ENCODE assay signal across 18 cellular contexts in genomic region chr11:96465537-96465936, GRCh38.
DNase-seq lines count a peak whose midpoint lies in the region; ATAC-seq and TF ChIP-seq lines count a peak whose summit lies in the region.
"Had no signal": no experiment of that assay in that cellular context is flagged by ENCODE, and none has a peak within 500 bp of the region (broad histone marks: within the 10 kb centered on the region; RNA-seq: fewer than 3 reads in every experiment).

No MANE protein-coding gene starts in this region.

- no peaks in the 10 kb centered on the region for H3K9me3 ChIP-seq in adrenal gland (replicated peaks in 1 of 3)
- H3K9me3 ChIP-seq: breast epithelium, upper lobe of left lung had no signal

- no peak overlapping the region for H2BK15ac ChIP-seq in mesendoderm (replicated peaks; ENCODE audit: low read depth)

- 32 to 46% (median 41%) methylated on average over 3 of the region's 3 CpGs for WGBS in adrenal gland, 4 donors
- no CpG with 5 or more reads among the region's 3 CpGs for WGBS in mesendoderm (ENCODE audit: extremely low coverage, insufficient coverage, low lambda C conversion rate)

- no peak overlapping the region for H4K8ac ChIP-seq in mesendoderm (ENCODE audit: low read depth, low read length)

- H3K56ac ChIP-seq in mesendoderm (ENCODE audit: low read length) = no peak overlapping the region

- H3K9ac ChIP-seq in mesendoderm (ENCODE audit: low read length) = no peak overlapping the region

- no peak overlapping the region for H3K27ac ChIP-seq in adrenal gland
- H3K27ac ChIP-seq in mesendoderm (ENCODE audit: low read depth, low read length) = no peak overlapping the region
- H3K27ac ChIP-seq: breast epithelium, HL-60, upper lobe of left lung had no signal

- no peak overlapping the region for H2BK5ac ChIP-seq in mesendoderm (ENCODE audit: low read length)

- H3K18ac ChIP-seq in mesendoderm (ENCODE audit: low read length) = peak overlapping the region; percentile 39

- H3K23ac ChIP-seq in mesendoderm (ENCODE audit: low read length) = no peak overlapping the region

- H3K4me2 ChIP-seq in mesendoderm (ENCODE audit: low read length) = no peak overlapping the region
- H3K4me2 ChIP-seq: GM23338 had no signal

- H3K36me3 ChIP-seq in adrenal gland (replicated peaks in 1 of 2) = no peaks in the 10 kb centered on the region
- no peaks in the 10 kb centered on the region for H3K36me3 ChIP-seq in mesendoderm (ENCODE audit: control insufficient read depth, insufficient read depth, low read length)
- H3K36me3 ChIP-seq: breast epithelium, upper lobe of left lung had no signal

- DNase-seq in DMS79 (lab: John Stamatoyannopoulos, UW) = peak; percentile 15
- no peak for DNase-seq in DMS79 treated with DMSO at 0.1 percent for 48 hours (lab: John Stamatoyannopoulos, UW)
- peak; percentile 82 for DNase-seq in NCI-H1105 treated with DMSO at 0.1 percent for 48 hours (lab: John Stamatoyannopoulos, UW)
- peak in 4 of 7 donors; percentile 16 to 57 (median 40) for DNase-seq in adrenal gland
- no peak for DNase-seq in mesendoderm
- DNase-seq: activated CD4-positive, alpha-beta memory T cell treated with anti-CD3 and anti-CD28 coated beads for 36 hours; activated CD4-positive, CD25-positive, alpha-beta regulatory T cell; cortex of kidney; NCI-H524 treated with DMSO at 0.1 percent for 48 hours; stimulated activated CD8-positive, alpha-beta memory T cell treated with anti-CD3 and anti-CD28 coated beads, Interleukin-4, amount 100 ng/mL, for 48 hours; upper lobe of left lung had no signal

- ATAC-seq in HG02981 (IDR thresholded peaks at IDR 0.05; ENCODE audit: unreplicated experiment) = no peak
- no peak for ATAC-seq in HG03378 (IDR thresholded peaks at IDR 0.05; ENCODE audit: unreplicated experiment)
- ATAC-seq in HG03565 (IDR thresholded peaks at IDR 0.05; ENCODE audit: unreplicated experiment) = no peak
- ATAC-seq: natural killer cell treated with Interleukin-12 subunit alpha and Interleukin-12 subunit beta and Interleukin-15 and Interleukin-18, amount 100 ng/mL, for 72 hours had no signal

- no peaks in the 10 kb centered on the region for H3K79me1 ChIP-seq in mesendoderm (ENCODE audit: low read length)

- H3K4me3 ChIP-seq in adrenal gland (no peak overlapping the region), mesendoderm (ENCODE audit: low read length) (no peak overlapping the region)
- H3K4me3 ChIP-seq: breast epithelium, GM23338, upper lobe of left lung had no signal

- H3K27me3 ChIP-seq in adrenal gland = no peaks in the 10 kb centered on the region
- H3K27me3 ChIP-seq in mesendoderm (ENCODE audit: insufficient read depth, low read length, poor library complexity) = no peaks in the 10 kb centered on the region
- H3K27me3 ChIP-seq: breast epithelium, upper lobe of left lung had no signal

- intact Hi-C loops in adrenal gland (cut with DNase I) = loop anchor here in 1 of 2 donors (10.0 kb wide), 1 partner anchor 359 kb away; no protein-coding TSS in a partner anchor

- H4K5ac ChIP-seq in mesendoderm (ENCODE audit: low read length) = no peak overlapping the region

- peaks cover 0 to 7% of the 10 kb centered on the region in 2 donors for H3K4me1 ChIP-seq in adrenal gland (replicated peaks in 1 of 2)
- no peaks in the 10 kb centered on the region for H3K4me1 ChIP-seq in mesendoderm (ENCODE audit: control insufficient read depth, low read depth, low read length)
- H3K4me1 ChIP-seq: breast epithelium had no signal

- H3K4ac ChIP-seq in mesendoderm (ENCODE audit: low read depth, low read length) = no peak overlapping the region

- TF ChIP-seq CTCF in adrenal gland (IDR thresholded peaks at IDR 0.05) = no peak

- no peaks in the 10 kb centered on the region for H3K79me2 ChIP-seq in mesendoderm (ENCODE audit: control insufficient read depth, insufficient read depth, low read length)

- TF ChIP-seq POLR2A in adrenal gland (IDR thresholded peaks at IDR 0.05) = no peak

- H2AK5ac ChIP-seq in mesendoderm (ENCODE audit: low read length) = no peak overlapping the region

- H2BK120ac ChIP-seq in mesendoderm (ENCODE audit: low read depth, low read length) = no peak overlapping the region

Comparison
In these comparisons a context has a peak if more than half of its experiments do, and no peak if none do; other contexts are left out.
1. DNase-seq: peak in DMS79 (single experiment), NCI-H1105 treated with DMSO at 0.1 percent for 48 hours (single experiment) and adrenal gland (4 of 7); none in DMS79 treated with DMSO at 0.1 percent for 48 hours (single experiment) and mesendoderm (single experiment).